ENCODE assay signal across 1 cellular context in genomic region chr1:37723390-37724078, GRCh38.
A peak's percentile ranks its signal among the peaks of the same experiment; 100 is the strongest.
TF ChIP-seq lines count a peak whose summit lies in the region.

No MANE protein-coding gene starts in this region.

TF ChIP-seq in HepG2, 621 proteins besides CTCF, POLR2A, EP300 and RAD21 (continued from another document):
- TF ChIP-seq BCL3 (CRISPR knock-in tag; IDR thresholded peaks at IDR 0.05) (peak; percentile 36; the same call in 1 of the 2 replicates), SP5 (CRISPR knock-in tag; IDR thresholded peaks at IDR 0.05; ENCODE audit: borderline replicate concordance, low read depth) (0 out of 2 replicates have a peak, but pooled peaks have one; percentile 47), MYC (CRISPR knock-in tag; IDR thresholded peaks at IDR 0.05; ENCODE audit: borderline replicate concordance) (peak; percentile 39; the same call in 1 of the 2 replicates), ZNF747 (CRISPR knock-in tag; IDR thresholded peaks at IDR 0.05; ENCODE audit: borderline replicate concordance) (peak; percentile 68; the same call in 1 of the 2 replicates), NFKBIZ (CRISPR knock-in tag; IDR thresholded peaks at IDR 0.05) (no peak), NCOA2 (CRISPR knock-in tag; IDR thresholded peaks at IDR 0.05) (peak; percentile 51), GATAD2A (CRISPR knock-in tag; IDR thresholded peaks at IDR 0.05) (peak; percentile 82; the same call in 1 of the 2 replicates), MIER3 (CRISPR knock-in tag; IDR thresholded peaks at IDR 0.05; ENCODE audit: borderline replicate concordance) (peak; percentile 20; the same call in 1 of the 2 replicates), KDM4B (CRISPR knock-in tag; IDR thresholded peaks at IDR 0.05) (no peak), NR2C2 (CRISPR knock-in tag; IDR thresholded peaks at IDR 0.05; ENCODE audit: borderline replicate concordance) (peak; percentile 44; the same call in 1 of the 2 replicates), SUZ12 (IDR thresholded peaks at IDR 0.05; ENCODE audit: low read depth, low read length) (no peak), ZNF552 (CRISPR knock-in tag; IDR thresholded peaks at IDR 0.05; ENCODE audit: borderline replicate concordance) (no peak), ZNF274 (CRISPR knock-in tag; IDR thresholded peaks at IDR 0.05) (0 out of 2 replicates have a peak, but pooled peaks have one; percentile 41), ZNF598 (CRISPR knock-in tag; IDR thresholded peaks at IDR 0.05; ENCODE audit: borderline replicate concordance) (no peak), MEIS1 (CRISPR knock-in tag; IDR thresholded peaks at IDR 0.05; ENCODE audit: borderline replicate concordance) (0 out of 2 replicates have a peak, but pooled peaks have one; percentile 50), ATF6 (CRISPR knock-in tag; conservative IDR thresholded peaks at IDR 0.05) (no peak), FOXP1 (IDR thresholded peaks at IDR 0.05) (no peak), FOXP1 (CRISPR knock-in tag; IDR thresholded peaks at IDR 0.05) (0 out of 2 replicates have a peak, but pooled peaks have one; percentile 26), ZNF710 (CRISPR knock-in tag; IDR thresholded peaks at IDR 0.05; ENCODE audit: borderline replicate concordance) (0 out of 2 replicates have a peak, but pooled peaks have one; percentile 21), HDAC2 (CRISPR knock-in tag; IDR thresholded peaks at IDR 0.05) (peak; percentile 83), ZNF777 (CRISPR knock-in tag; IDR thresholded peaks at IDR 0.05) (0 out of 2 replicates have a peak, but pooled peaks have one; percentile 30), BRCA1 (CRISPR knock-in tag; IDR thresholded peaks at IDR 0.05) (no peak), ZNF772 (CRISPR knock-in tag; IDR thresholded peaks at IDR 0.05) (peak; percentile 79), HHEX (CRISPR knock-in tag; IDR thresholded peaks at IDR 0.05) (no peak), ZNF503 (CRISPR knock-in tag; IDR thresholded peaks at IDR 0.05) (0 out of 2 replicates have a peak, but pooled peaks have one; percentile 24), HNRNPL (IDR thresholded peaks at IDR 0.05; ENCODE audit: low read depth, low read length) (0 out of 2 replicates have a peak, but pooled peaks have one; percentile 41), YEATS4 (CRISPR knock-in tag; IDR thresholded peaks at IDR 0.05; ENCODE audit: borderline replicate concordance) (peak; percentile 64; the same call in 1 of the 2 replicates), ZNF792 (CRISPR knock-in tag; IDR thresholded peaks at IDR 0.05) (0 out of 2 replicates have a peak, but pooled peaks have one; percentile 49), ZKSCAN8 (CRISPR knock-in tag; IDR thresholded peaks at IDR 0.05; ENCODE audit: borderline replicate concordance) (0 out of 2 replicates have a peak, but pooled peaks have one; percentile 17), ZC3H13 (CRISPR knock-in tag; IDR thresholded peaks at IDR 0.05) (no peak), ZNF12 (CRISPR knock-in tag; IDR thresholded peaks at IDR 0.05) (0 out of 2 replicates have a peak, but pooled peaks have one; percentile 32), ZNF331 (CRISPR knock-in tag; IDR thresholded peaks at IDR 0.05) (peak; percentile 44; the same call in 1 of the 2 replicates), ZNF788 (CRISPR knock-in tag; IDR thresholded peaks at IDR 0.05; ENCODE audit: borderline replicate concordance) (peak; percentile 71; the same call in 1 of the 2 replicates), ZNF616 (CRISPR knock-in tag; IDR thresholded peaks at IDR 0.05; ENCODE audit: low read depth) (no peak), DPF2 (CRISPR knock-in tag; IDR thresholded peaks at IDR 0.05; ENCODE audit: borderline replicate concordance, low read depth) (0 out of 2 replicates have a peak, but pooled peaks have one; percentile 39), HMGXB4 (CRISPR knock-in tag; IDR thresholded peaks at IDR 0.05; ENCODE audit: borderline replicate concordance in 1 of 2, low read depth in 1 of 2) (no peak)
- TF ChIP-seq, protein P1, sequence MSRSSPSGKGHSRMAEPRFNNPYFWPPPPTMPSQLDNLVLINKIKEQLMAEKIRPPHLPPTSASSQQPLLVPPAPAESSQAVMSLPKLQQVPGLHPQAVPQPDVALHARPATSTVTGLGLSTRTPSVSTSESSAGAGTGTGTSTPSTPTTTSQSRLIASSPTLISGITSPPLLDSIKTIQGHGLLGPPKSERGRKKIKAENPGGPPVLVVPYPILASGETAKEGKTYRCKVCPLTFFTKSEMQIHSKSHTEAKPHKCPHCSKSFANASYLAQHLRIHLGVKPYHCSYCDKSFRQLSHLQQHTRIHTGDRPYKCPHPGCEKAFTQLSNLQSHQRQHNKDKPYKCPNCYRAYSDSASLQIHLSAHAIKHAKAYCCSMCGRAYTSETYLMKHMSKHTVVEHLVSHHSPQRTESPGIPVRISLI (CRISPR knock-in tag; IDR thresholded peaks at IDR 0.05; ENCODE audit: borderline replicate concordance), result 0 out of 2 replicates have a peak, but pooled peaks have one; percentile 19
- TF ChIP-seq, protein P2, sequence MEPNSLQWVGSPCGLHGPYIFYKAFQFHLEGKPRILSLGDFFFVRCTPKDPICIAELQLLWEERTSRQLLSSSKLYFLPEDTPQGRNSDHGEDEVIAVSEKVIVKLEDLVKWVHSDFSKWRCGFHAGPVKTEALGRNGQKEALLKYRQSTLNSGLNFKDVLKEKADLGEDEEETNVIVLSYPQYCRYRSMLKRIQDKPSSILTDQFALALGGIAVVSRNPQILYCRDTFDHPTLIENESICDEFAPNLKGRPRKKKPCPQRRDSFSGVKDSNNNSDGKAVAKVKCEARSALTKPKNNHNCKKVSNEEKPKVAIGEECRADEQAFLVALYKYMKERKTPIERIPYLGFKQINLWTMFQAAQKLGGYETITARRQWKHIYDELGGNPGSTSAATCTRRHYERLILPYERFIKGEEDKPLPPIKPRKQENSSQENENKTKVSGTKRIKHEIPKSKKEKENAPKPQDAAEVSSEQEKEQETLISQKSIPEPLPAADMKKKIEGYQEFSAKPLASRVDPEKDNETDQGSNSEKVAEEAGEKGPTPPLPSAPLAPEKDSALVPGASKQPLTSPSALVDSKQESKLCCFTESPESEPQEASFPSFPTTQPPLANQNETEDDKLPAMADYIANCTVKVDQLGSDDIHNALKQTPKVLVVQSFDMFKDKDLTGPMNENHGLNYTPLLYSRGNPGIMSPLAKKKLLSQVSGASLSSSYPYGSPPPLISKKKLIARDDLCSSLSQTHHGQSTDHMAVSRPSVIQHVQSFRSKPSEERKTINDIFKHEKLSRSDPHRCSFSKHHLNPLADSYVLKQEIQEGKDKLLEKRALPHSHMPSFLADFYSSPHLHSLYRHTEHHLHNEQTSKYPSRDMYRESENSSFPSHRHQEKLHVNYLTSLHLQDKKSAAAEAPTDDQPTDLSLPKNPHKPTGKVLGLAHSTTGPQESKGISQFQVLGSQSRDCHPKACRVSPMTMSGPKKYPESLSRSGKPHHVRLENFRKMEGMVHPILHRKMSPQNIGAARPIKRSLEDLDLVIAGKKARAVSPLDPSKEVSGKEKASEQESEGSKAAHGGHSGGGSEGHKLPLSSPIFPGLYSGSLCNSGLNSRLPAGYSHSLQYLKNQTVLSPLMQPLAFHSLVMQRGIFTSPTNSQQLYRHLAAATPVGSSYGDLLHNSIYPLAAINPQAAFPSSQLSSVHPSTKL (CRISPR knock-in tag; IDR thresholded peaks at IDR 0.05), result peak; percentile 74
- TF ChIP-seq, protein P3, sequence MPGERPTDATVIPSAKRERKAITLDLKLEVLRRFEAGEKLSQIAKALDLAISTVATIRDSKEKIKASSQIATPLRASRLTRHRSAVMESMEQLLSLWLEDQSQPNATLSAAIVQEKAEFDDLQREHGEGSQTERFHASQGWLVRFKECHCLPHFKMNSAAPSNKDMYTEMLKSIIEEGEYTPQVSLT (CRISPR knock-in tag; IDR thresholded peaks at IDR 0.05; ENCODE audit: borderline replicate concordance, low read depth), result no peak
- TF ChIP-seq, protein P4, sequence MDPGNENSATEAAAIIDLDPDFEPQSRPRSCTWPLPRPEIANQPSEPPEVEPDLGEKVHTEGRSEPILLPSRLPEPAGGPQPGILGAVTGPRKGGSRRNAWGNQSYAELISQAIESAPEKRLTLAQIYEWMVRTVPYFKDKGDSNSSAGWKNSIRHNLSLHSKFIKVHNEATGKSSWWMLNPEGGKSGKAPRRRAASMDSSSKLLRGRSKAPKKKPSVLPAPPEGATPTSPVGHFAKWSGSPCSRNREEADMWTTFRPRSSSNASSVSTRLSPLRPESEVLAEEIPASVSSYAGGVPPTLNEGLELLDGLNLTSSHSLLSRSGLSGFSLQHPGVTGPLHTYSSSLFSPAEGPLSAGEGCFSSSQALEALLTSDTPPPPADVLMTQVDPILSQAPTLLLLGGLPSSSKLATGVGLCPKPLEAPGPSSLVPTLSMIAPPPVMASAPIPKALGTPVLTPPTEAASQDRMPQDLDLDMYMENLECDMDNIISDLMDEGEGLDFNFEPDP (CRISPR knock-in tag; conservative IDR thresholded peaks at IDR 0.05), result no peak
